In the genomic region with DNA sequence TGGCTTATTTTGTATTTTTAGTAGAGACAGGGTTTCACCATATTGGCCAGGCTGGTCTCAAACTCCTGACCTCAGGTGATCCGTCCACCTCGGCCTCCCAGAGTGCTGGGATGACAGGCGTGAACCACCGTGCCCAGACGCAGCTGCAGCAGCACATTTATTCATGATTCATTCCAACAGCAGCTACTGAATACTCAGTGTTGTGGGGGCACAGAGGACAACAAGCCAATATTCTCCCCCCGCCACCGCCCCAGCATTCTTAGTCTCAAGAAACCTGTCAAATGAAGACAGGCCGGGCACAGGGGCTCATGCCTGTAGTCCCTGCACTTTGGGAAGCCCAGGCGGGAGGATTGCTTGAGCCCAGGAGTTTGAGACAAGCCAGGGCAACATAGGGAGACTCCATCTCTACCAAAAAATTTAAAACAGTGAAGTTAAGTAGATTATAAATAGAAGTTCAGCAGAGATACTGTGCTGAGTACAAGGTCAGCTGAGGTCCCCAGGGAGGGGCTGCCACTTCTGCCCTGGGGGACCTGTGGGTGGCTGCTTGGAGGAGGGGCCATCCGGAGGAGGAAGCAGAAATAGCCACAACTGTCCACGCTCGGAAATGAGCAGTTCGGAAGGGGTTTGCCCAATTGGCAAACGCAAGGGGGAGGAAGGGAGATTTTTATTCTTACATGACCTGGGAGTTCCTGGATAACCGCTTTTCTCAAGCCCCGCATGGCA, we compare ENCODE assay signal across 8 cellular contexts. TPM values are rescaled to one million over a fixed set of nuclear protein-coding genes. Genes with fewer than 3 reads are reported as not detected.
DNase-seq lines count a peak whose midpoint lies in the region; ATAC-seq and TF ChIP-seq lines count a peak whose summit lies in the region.

No MANE protein-coding gene starts in this region.

- no peak overlapping the region for H3K4me3 ChIP-seq in NT2/D1 (ENCODE audit: insufficient read length, low read depth)
- no peak overlapping the region for H3K4me3 ChIP-seq in mammary epithelial cell (replicated peaks in 1 of 3; ENCODE audit: insufficient read depth in 1 of 3, low read depth in 2 of 3, low read length in 3 of 3)
- peak overlapping the region in 1 of 2 experiments; percentile 97 for H3K4me3 ChIP-seq in mesenchymal stem cell (ENCODE audit: insufficient read depth in 1 of 2, low read depth in 1 of 2, low read length in 2 of 2)
- H3K4me3 ChIP-seq in uterus, result no peak overlapping the region

- H3K9me3 ChIP-seq in NT2/D1 (ENCODE audit: insufficient read depth, low read length), result no peaks in the 10 kb centered on the region
- no peaks in the 10 kb centered on the region for H3K9me3 ChIP-seq in mammary epithelial cell (replicated peaks; ENCODE audit: insufficient read depth, low read length)
- H3K9me3 ChIP-seq in mesenchymal stem cell (ENCODE audit: control insufficient read depth, low read length), result no peaks in the 10 kb centered on the region
- no peaks in the 10 kb centered on the region for H3K9me3 ChIP-seq in uterus

- no peak for TF ChIP-seq POLR2A in uterus (IDR thresholded peaks at IDR 0.05)

- H3K27me3 ChIP-seq in NT2/D1 (ENCODE audit: insufficient read depth, insufficient read length) (no peaks in the 10 kb centered on the region), mammary epithelial cell (ENCODE audit: insufficient read depth, low read length) (no peaks in the 10 kb centered on the region), mesenchymal stem cell (ENCODE audit: control insufficient read depth in 1 of 2, insufficient read depth in 1 of 2, low read length in 2 of 2) (no peaks in the 10 kb centered on the region), uterus (no peaks in the 10 kb centered on the region)

- no peak overlapping the region for H3K23ac ChIP-seq in mesenchymal stem cell (ENCODE audit: low read length in 2 of 2)

- H4K20me1 ChIP-seq in mammary epithelial cell (ENCODE audit: insufficient read depth, low read length), result no peaks in the 10 kb centered on the region

- H3K4ac ChIP-seq in mesenchymal stem cell (ENCODE audit: low read depth in 1 of 2, low read length in 2 of 2), result peak overlapping the region; percentile 59 to 78

- peak overlapping the region; percentile 48 for H4K8ac ChIP-seq in mesenchymal stem cell (ENCODE audit: low read length)

- DNase-seq in A172 (ENCODE audit: low spot score), result peak; percentile 78
- peak; percentile 66 for DNase-seq in GM19238 (ENCODE audit: insufficient read length, low spot score)
- DNase-seq in NT2/D1 (ENCODE audit: low read depth, low spot score), result no peak
- peak; percentile 25 for DNase-seq in mammary epithelial cell
- peak; percentile 83 for DNase-seq in mesenchymal stem cell
- peak; percentile 57 to 59 for DNase-seq in uterus
- DNase-seq in NCI-H187 treated with DMSO at 0.1 percent for 48 hours (lab: John Stamatoyannopoulos, UW), result no peak

- H2AFZ ChIP-seq in mammary epithelial cell (ENCODE audit: low read depth, low read length) (no peak overlapping the region), mesenchymal stem cell (ENCODE audit: low read depth, low read length) (no peak overlapping the region)

- no peak overlapping the region for H2BK15ac ChIP-seq in mesenchymal stem cell (ENCODE audit: low read depth, poor library complexity, severe bottlenecking)

- H4K91ac ChIP-seq in mesenchymal stem cell (ENCODE audit: low read length), result peak overlapping the region; percentile 66

- ATAC-seq in HG03342 (IDR thresholded peaks at IDR 0.05; ENCODE audit: unreplicated experiment), result no peak

- H3K4me1 ChIP-seq in NT2/D1 (ENCODE audit: insufficient read depth, insufficient read length), result peaks cover 20% of the 10 kb centered on the region
- peaks cover 31% of the 10 kb centered on the region for H3K4me1 ChIP-seq in mammary epithelial cell (ENCODE audit: insufficient read depth, low read length)
- H3K4me1 ChIP-seq in mesenchymal stem cell (ENCODE audit: control insufficient read depth, insufficient read depth, low read depth, low read length), result peaks cover 49% of the 10 kb centered on the region
- peaks cover 10 to 26% of the 10 kb centered on the region in 2 donors for H3K4me1 ChIP-seq in uterus

- CTCF ChIA-PET in mammary epithelial cell (lab: Charles Lee; ENCODE audit: low non-redundant PET), result no interaction called here

- peak overlapping the region; percentile 27 to 46 for H2BK12ac ChIP-seq in mesenchymal stem cell (ENCODE audit: low read length in 2 of 2)

- dilution Hi-C loops in mammary epithelial cell (cut with HindIII; ENCODE audit: low sequenced_read_pairs), result no loop called here

- H3K79me1 ChIP-seq in mesenchymal stem cell (replicated peaks; ENCODE audit: low read length, poor library complexity, severe bottlenecking), result no peaks in the 10 kb centered on the region

- H3K18ac ChIP-seq in mesenchymal stem cell (ENCODE audit: low read depth in 1 of 2, low read length in 2 of 2), result peak overlapping the region; percentile 40 to 80

- H3K27ac ChIP-seq in mammary epithelial cell (ENCODE audit: insufficient read depth, low read depth, low read length), result peak overlapping the region; percentile 46
- peak overlapping the region; percentile 65 for H3K27ac ChIP-seq in mesenchymal stem cell (ENCODE audit: low read length, poor library complexity, severe bottlenecking)
- H3K27ac ChIP-seq in uterus, result peak overlapping the region; percentile 88 to 91

- no peak for TF ChIP-seq CTCF in mammary epithelial cell (conservative IDR thresholded peaks at IDR 0.05 in 1 of 2, IDR thresholded peaks at IDR 0.05 in 1 of 2; ENCODE audit: extremely low read depth in 1 of 2, insufficient read depth in 1 of 2, low read depth in 1 of 2, low read length in 2 of 2)
- TF ChIP-seq CTCF in uterus (IDR thresholded peaks at IDR 0.05), result no peak

- BruUV-seq in mammary epithelial cell (replicated peaks; lab: Mats Ljungman, UMichigan), result TSS peak; percentile 98

- 45% methylated on average over 15 of the region's 16 CpGs for WGBS in mammary epithelial cell (ENCODE audit: low coverage, missing lambda C conversion rate)
- 54% methylated on average over 16 of the region's 16 CpGs for WGBS in mesenchymal stem cell

- H3K9ac ChIP-seq in NT2/D1 (ENCODE audit: insufficient read length, low read depth) (peak overlapping the region; percentile 27), mammary epithelial cell (ENCODE audit: insufficient read depth, low read length) (no peak overlapping the region), mesenchymal stem cell (ENCODE audit: low read length) (peak overlapping the region; percentile 95)

- H2AK5ac ChIP-seq in mesenchymal stem cell (ENCODE audit: low read length, severe bottlenecking), result peak overlapping the region; percentile 63

- H3K79me2 ChIP-seq in mammary epithelial cell (ENCODE audit: insufficient read depth, low read length), result peaks cover 88% of the 10 kb centered on the region

- H2BK5ac ChIP-seq in mesenchymal stem cell (ENCODE audit: low read depth, low read length, poor library complexity, severe bottlenecking), result peak overlapping the region; percentile 68

- H3K14ac ChIP-seq in mesenchymal stem cell (ENCODE audit: low read length in 2 of 2), result no peak overlapping the region

- in situ Hi-C loops in mammary epithelial cell (cut with MboI; ENCODE audit: low sequenced_read_pairs in 2 of 2), result no loop called here

- H3K4me2 ChIP-seq in mammary epithelial cell (ENCODE audit: insufficient read depth, low read depth, low read length), result peak overlapping the region; percentile 32
- H3K4me2 ChIP-seq in mesenchymal stem cell (ENCODE audit: low read length, poor library complexity, severe bottlenecking), result peak overlapping the region; percentile 14

- H2BK120ac ChIP-seq in mesenchymal stem cell (ENCODE audit: low read depth, low read length), result peak overlapping the region; percentile 93

- intact Hi-C loops in mammary epithelial cell (cut with micrococcal nuclease), result no loop called here
- intact Hi-C loops in uterus (cut with DNase I; ENCODE audit: low total_unique reads), result no loop called here

- H3K36me3 ChIP-seq in NT2/D1 (ENCODE audit: insufficient read depth, insufficient read length, low read length) (peaks cover 4% of the 10 kb centered on the region), mammary epithelial cell (ENCODE audit: insufficient read depth, low read length) (no peaks in the 10 kb centered on the region), mesenchymal stem cell (ENCODE audit: control insufficient read depth in 1 of 2, insufficient read depth in 2 of 2, low read depth in 1 of 2, low read length in 2 of 2) (peaks cover 1 to 8% of the 10 kb centered on the region in 2 experiments), uterus (no peaks in the 10 kb centered on the region)

RNA-seq across cellular contexts. Expression of a gene that starts 4.3 kb away (rescaled TPM):
- 6.5 and 6.8 TPM in 2 replicates for total RNA-seq in A172 (2014; rRNA removed; shearing (Covaris generic))
- 10 to 100 TPM in 1 of 2 donors, 1 to 10 TPM in 1; 4.3 to 25.6 TPM for total RNA-seq in mammary epithelial cell
- 6.3 TPM for polyA plus RNA-seq in mammary epithelial cell
- polyA minus RNA-seq in mammary epithelial cell, result 31.7 TPM
- polyA plus RNA-seq in mesenchymal stem cell (2013, experiment 1 of 2), result 8.7 TPM
- polyA plus RNA-seq in mesenchymal stem cell (2013, experiment 2 of 2), result 8.0 TPM
- 10 to 100 TPM in 2 of 4 donors, 1 to 10 TPM in 2; 3.2 to 45.3 (median 10.0) TPM for total RNA-seq in uterus

RNA-seq across cellular contexts. Expression of a gene that starts 16.7 kb away (rescaled TPM):
- 167 and 176 TPM in 2 replicates for total RNA-seq in A172 (2014; rRNA removed; shearing (Covaris generic))
- total RNA-seq in mammary epithelial cell, result 100 to 1,000 TPM; 124 to 143 TPM
- 95.6 TPM for polyA plus RNA-seq in mammary epithelial cell
- 288 TPM for polyA minus RNA-seq in mammary epithelial cell
- polyA plus RNA-seq in mesenchymal stem cell (2013, experiment 1 of 2), result 99.9 TPM
- polyA plus RNA-seq in mesenchymal stem cell (2013, experiment 2 of 2), result 96.6 TPM
- total RNA-seq in uterus, result 10 to 100 TPM; 33.8 to 97.5 (median 49.8) TPM

Comparison
In these comparisons a context has a peak if more than half of its experiments do, and no peak if none do; other contexts are left out.
1. DNase-seq: peak in A172 (single experiment), GM19238 (single experiment), mammary epithelial cell (single experiment), mesenchymal stem cell (single experiment) and uterus (2 of 2); none in NT2/D1 (single experiment) and NCI-H187 treated with DMSO at 0.1 percent for 48 hours (single experiment).
2. Peak in every context shown above with its lines, with median percentiles within 50 percentile points of each other: H3K27ac ChIP-seq.